Comparison of ENCODE assay signal across 13 cellular contexts in genomic region chr5:65867509-65868195, GRCh38. TPM values are rescaled to one million over a fixed set of nuclear protein-coding genes. Genes with fewer than 3 reads are reported as not detected.
DNase-seq lines count a peak whose midpoint lies in the region; ATAC-seq and TF ChIP-seq lines count a peak whose summit lies in the region.
"Had no signal": no experiment of that assay in that cellular context is flagged by ENCODE, and none has a peak within 500 bp of the region (broad histone marks: within the 10 kb centered on the region; RNA-seq: fewer than 3 reads in every experiment).

No MANE protein-coding gene starts in this region.

- no peak overlapping the region for H3K4me3 ChIP-seq in choroid plexus epithelial cell (ENCODE audit: low read depth, low read length)
- H3K4me3 ChIP-seq: gastroesophageal sphincter, left lung, pancreas had no signal

- H3K4me3 Mint-ChIP-seq in T-helper 2 cell treated with Interferon-gamma antibody and Interleukin-4, amounts not matched to agents 5 μg/mL and 100 μg/mL, for 36 hours: peak overlapping the region; percentile 13
- no peak overlapping the region for H3K4me3 Mint-ChIP-seq in nephron

- H3K9me3 Mint-ChIP-seq in T-helper 2 cell treated with Interferon-gamma antibody and Interleukin-4, amounts not matched to agents 5 μg/mL and 100 μg/mL, for 36 hours: no peaks in the 10 kb centered on the region
- H3K9me3 Mint-ChIP-seq in nephron: no peaks in the 10 kb centered on the region

- no peak for ATAC-seq in HG03025 (IDR thresholded peaks at IDR 0.05; ENCODE audit: low FRiP score, unreplicated experiment)
- ATAC-seq: gastroesophageal sphincter, left lung, pancreas had no signal

- H3K27me3 Mint-ChIP-seq in T-helper 2 cell treated with Interferon-gamma antibody and Interleukin-4, amounts not matched to agents 5 μg/mL and 100 μg/mL, for 36 hours (ENCODE audit: low read depth): no peaks in the 10 kb centered on the region
- no peaks in the 10 kb centered on the region for H3K27me3 Mint-ChIP-seq in nephron (ENCODE audit: low read depth)

- no peak for TF ChIP-seq CTCF in choroid plexus epithelial cell (conservative IDR thresholded peaks at IDR 0.05; ENCODE audit: low read depth, low read length)
- no peak for TF ChIP-seq CTCF in nephron (IDR thresholded peaks at IDR 0.05; ENCODE audit: unreplicated experiment in 3 of 3)

- H3K27ac Mint-ChIP-seq in T-helper 2 cell treated with Interferon-gamma antibody and Interleukin-4, amounts not matched to agents 5 μg/mL and 100 μg/mL, for 36 hours: no peak overlapping the region
- H3K27ac Mint-ChIP-seq in nephron: peak overlapping the region in 2 of 3 experiments; percentile 1 to 7
- H3K27ac Mint-ChIP-seq: activated T-helper 2 cell treated with anti-CD3 and anti-CD28 coated beads, Interferon-gamma antibody, Interleukin-2, Interleukin-4, amounts not matched to agents 10 μg/mL and 5 μg/mL and 100 μg/mL, durations not matched to agents 14 hours and 24 hours and 36 hours had no signal

- H3K36me3 Mint-ChIP-seq in T-helper 2 cell treated with Interferon-gamma antibody and Interleukin-4, amounts not matched to agents 5 μg/mL and 100 μg/mL, for 36 hours (ENCODE audit: low read depth): no peaks in the 10 kb centered on the region
- H3K36me3 Mint-ChIP-seq in nephron (ENCODE audit: low read depth): no peaks in the 10 kb centered on the region

- H3K4me1 Mint-ChIP-seq in T-helper 2 cell treated with Interferon-gamma antibody and Interleukin-4, amounts not matched to agents 5 μg/mL and 100 μg/mL, for 36 hours (ENCODE audit: low read depth): peaks cover 10% of the 10 kb centered on the region
- H3K4me1 Mint-ChIP-seq in nephron: peaks cover 7% of the 10 kb centered on the region

- no peak for DNase-seq in T-helper 2 cell treated with Interferon-gamma antibody and Interleukin-4, amounts not matched to agents 5 μg/mL and 100 μg/mL, for 36 hours (ENCODE audit: low spot score)
- DNase-seq in T-helper 2 cell: no peak
- peak; percentile 25 for DNase-seq in LHCN-M2 (ENCODE audit: low read depth)
- DNase-seq in choroid plexus epithelial cell (ENCODE audit: low read depth): peak; percentile 65
- no peak for DNase-seq in iPS-NIHi11 (ENCODE audit: low spot score)
- no peak for DNase-seq in medulla oblongata (ENCODE audit: extremely low spot score)
- DNase-seq: DMS79, left lung, pancreas had no signal

RNA-seq across cellular contexts. Expression of gene ERBIN, which starts 58.7 kb away (rescaled TPM):
- total RNA-seq in LHCN-M2 (2014; rRNA removed): 46.1 and 50.1 TPM in 2 replicates
- polyA plus RNA-seq in LHCN-M2 (2012): 15.7 TPM

Comparison
In these comparisons a context has a peak if more than half of its experiments do, and no peak if none do; other contexts are left out.
1. DNase-seq: peak in LHCN-M2 (single experiment) and choroid plexus epithelial cell (single experiment); none in T-helper 2 cell treated with Interferon-gamma antibody and Interleukin-4, amounts not matched to agents 5 μg/mL and 100 μg/mL, for 36 hours (single experiment), T-helper 2 cell (0 of 5), iPS-NIHi11 (single experiment) and medulla oblongata (single experiment).